Comparison of ENCODE assay signal across 19 cellular contexts in the genomic region with DNA sequence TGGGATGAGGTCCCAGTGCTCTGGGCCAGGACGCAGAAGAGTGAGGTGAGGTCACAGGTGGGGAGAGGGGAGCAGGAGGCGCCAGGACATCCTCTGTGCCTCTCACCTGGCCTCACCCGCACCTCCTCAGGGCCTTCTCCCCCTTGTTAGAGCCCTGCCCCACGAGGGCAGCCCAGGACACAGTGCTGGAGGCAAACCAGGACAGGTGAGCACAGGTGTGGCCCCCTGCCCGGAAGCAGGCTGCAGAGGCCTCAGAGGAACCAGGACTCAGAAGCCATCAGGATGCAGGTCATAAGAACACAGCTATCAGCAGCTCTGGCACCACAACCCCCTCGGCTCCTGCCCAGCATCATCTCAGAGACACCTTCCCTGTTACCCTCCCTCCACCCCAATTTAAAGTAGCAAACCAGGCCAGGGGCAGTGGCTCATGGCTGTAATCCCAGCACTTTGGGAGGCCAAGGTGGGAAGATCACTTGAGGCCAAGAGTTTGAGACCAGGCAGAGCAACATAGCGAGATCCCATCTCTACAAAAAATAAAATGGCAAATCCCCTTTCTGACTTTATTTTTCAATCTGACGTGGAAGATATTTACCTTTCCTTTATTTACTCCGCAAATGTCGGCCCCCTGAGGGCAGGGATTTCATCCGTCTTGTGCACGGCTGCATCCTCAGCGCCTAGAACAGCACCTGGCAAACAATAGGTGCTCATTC. TPM values are rescaled to one million over a fixed set of nuclear protein-coding genes. Genes with fewer than 3 reads are reported as not detected.
A peak's percentile ranks its signal among the peaks of the same experiment; 100 is the strongest.
DNase-seq lines count a peak whose midpoint lies in the region; ATAC-seq and TF ChIP-seq lines count a peak whose summit lies in the region.
"Had no signal": no experiment of that assay in that cellular context is flagged by ENCODE, and none has a peak within 500 bp of the region (broad histone marks: within the 10 kb centered on the region; RNA-seq: fewer than 3 reads in every experiment).

A gene with protein sequence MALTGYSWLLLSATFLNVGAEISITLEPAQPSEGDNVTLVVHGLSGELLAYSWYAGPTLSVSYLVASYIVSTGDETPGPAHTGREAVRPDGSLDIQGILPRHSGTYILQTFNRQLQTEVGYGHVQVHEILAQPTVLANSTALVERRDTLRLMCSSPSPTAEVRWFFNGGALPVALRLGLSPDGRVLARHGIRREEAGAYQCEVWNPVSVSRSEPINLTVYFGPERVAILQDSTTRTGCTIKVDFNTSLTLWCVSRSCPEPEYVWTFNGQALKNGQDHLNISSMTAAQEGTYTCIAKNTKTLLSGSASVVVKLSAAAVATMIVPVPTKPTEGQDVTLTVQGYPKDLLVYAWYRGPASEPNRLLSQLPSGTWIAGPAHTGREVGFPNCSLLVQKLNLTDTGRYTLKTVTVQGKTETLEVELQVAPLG (plus strand): TSS at position 660 of the 710 bp plus-strand sequence. CDS start 2,306 bp downstream, outside the sequence.

- H3K9me3 ChIP-seq in mucosa of descending colon, result no peaks in the 10 kb centered on the region
- H3K9me3 ChIP-seq: HAP-1 had no signal

- H3K4me3 ChIP-seq in mucosa of descending colon, result no peak within 1 kb of the TSS
- H3K4me3 ChIP-seq: GM12878, HAP-1, K562 had no signal

- intact Hi-C loops in mucosa of descending colon (cut with DNase I, micrococcal nuclease), result no loop called here

- H3K36me3 ChIP-seq in mucosa of descending colon (ENCODE audit: low read depth), result no peaks in the 10 kb centered on the region
- H3K36me3 ChIP-seq: HAP-1 had no signal

- H3K27me3 Mint-ChIP-seq in stimulated activated naive CD8-positive, alpha-beta T cell treated with anti-CD3 and anti-CD28 coated beads, Interleukin-15, amount 100 ng/mL, for 72 hours, result peaks cover 20% of the 10 kb centered on the region
- H3K27me3 Mint-ChIP-seq in type B pancreatic cell, result no peaks in the 10 kb centered on the region
- no peaks in the 10 kb centered on the region; the same call in 1 of the 2 replicates for H3K27me3 Mint-ChIP-seq in HFFc6 (ENCODE audit: insufficient read depth)

- no peak for DNase-seq in stimulated activated naive CD8-positive, alpha-beta T cell treated with anti-CD3 and anti-CD28 coated beads, Interleukin-15, amount 100 ng/mL, for 72 hours
- no peak for DNase-seq in stimulated activated naive CD8-positive, alpha-beta T cell treated with anti-CD3 and anti-CD28 coated beads, Interleukin-15, Interleukin-2, amounts not matched to agents 100 U/mL and 50 U/mL, for 24 hours
- DNase-seq in mucosa of descending colon, result peak in 2 of 3 donors; percentile 54 to 74
- DNase-seq in type B pancreatic cell (ENCODE audit: extremely low spot score, unreplicated experiment), result no peak
- DNase-seq in DMS 273 (lab: John Stamatoyannopoulos, UW; ENCODE audit: unreplicated experiment), result no peak
- no peak for DNase-seq in HFFc6
- DNase-seq: DND-41, MV-4-11, NCI-H1417 treated with DMSO at 0.1 percent for 48 hours, NCI-H2081 treated with DMSO at 0.1 percent for 48 hours, NCI-H510A treated with DMSO at 0.1 percent for 48 hours, SW 1271 had no signal

- H3K9me3 Mint-ChIP-seq in stimulated activated naive CD8-positive, alpha-beta T cell treated with anti-CD3 and anti-CD28 coated beads, Interleukin-15, amount 100 ng/mL, for 72 hours, result no peaks in the 10 kb centered on the region
- H3K9me3 Mint-ChIP-seq in type B pancreatic cell (no peaks in the 10 kb centered on the region), HFFc6 (no peaks in the 10 kb centered on the region)

- ATAC-seq in stimulated activated naive CD8-positive, alpha-beta T cell treated with anti-CD3 and anti-CD28 coated beads, Interleukin-15, amount 100 ng/mL, for 72 hours, result no peak
- no peak for ATAC-seq in stimulated activated naive CD8-positive, alpha-beta T cell treated with anti-CD3 and anti-CD28 coated beads, Interleukin-15, Interleukin-2, amounts not matched to agents 100 U/mL and 50 U/mL, for 24 hours
- peak; percentile 4 for ATAC-seq in mucosa of descending colon
- no peak for ATAC-seq in HG03432 (IDR thresholded peaks at IDR 0.05; ENCODE audit: unreplicated experiment)
- ATAC-seq: GM12878, K562 had no signal

- H3K4me1 ChIP-seq in mucosa of descending colon (ENCODE audit: low read depth), result peaks cover 19% of the 10 kb centered on the region
- H3K4me1 ChIP-seq: HAP-1 had no signal

- H3K36me3 Mint-ChIP-seq in type B pancreatic cell, result no peaks in the 10 kb centered on the region
- H3K36me3 Mint-ChIP-seq in HFFc6 (ENCODE audit: low read depth), result no peaks in the 10 kb centered on the region

- H3K4me3 Mint-ChIP-seq in stimulated activated naive CD8-positive, alpha-beta T cell treated with anti-CD3 and anti-CD28 coated beads, Interleukin-15, amount 100 ng/mL, for 72 hours, result no peak within 1 kb of the TSS
- H3K4me3 Mint-ChIP-seq in type B pancreatic cell, result no peak within 1 kb of the TSS
- no peak within 1 kb of the TSS for H3K4me3 Mint-ChIP-seq in HFFc6

- peaks cover 23% of the 10 kb centered on the region for H3K4me1 Mint-ChIP-seq in stimulated activated naive CD8-positive, alpha-beta T cell treated with anti-CD3 and anti-CD28 coated beads, Interleukin-15, amount 100 ng/mL, for 72 hours
- H3K4me1 Mint-ChIP-seq in type B pancreatic cell (ENCODE audit: unreplicated experiment), result peaks cover 9% of the 10 kb centered on the region
- no peaks in the 10 kb centered on the region for H3K4me1 Mint-ChIP-seq in HFFc6 (ENCODE audit: low read depth)

- TF ChIP-seq CTCF in VCaP (conservative IDR thresholded peaks at IDR 0.05), result no peak
- no peak for TF ChIP-seq CTCF in mucosa of descending colon (IDR thresholded peaks at IDR 0.05)
- no peak for TF ChIP-seq CTCF in type B pancreatic cell (conservative IDR thresholded peaks at IDR 0.05)
- no peak for TF ChIP-seq CTCF in HFFc6 (IDR thresholded peaks at IDR 0.05)

- peak within 1 kb of the TSS; percentile 19 to 86 for H3K27ac Mint-ChIP-seq in stimulated activated naive CD8-positive, alpha-beta T cell treated with anti-CD3 and anti-CD28 coated beads, Interleukin-15, amount 100 ng/mL, for 72 hours
- H3K27ac Mint-ChIP-seq in type B pancreatic cell (peak within 1 kb of the TSS; percentile 70), HFFc6 (no peak within 1 kb of the TSS)

- H3K27ac ChIP-seq in VCaP, result peak within 1 kb of the TSS; percentile 97

RNA-seq across cellular contexts. Expression of the gene that starts here (rescaled TPM):
- under 1 TPM in 1 of 3 donors, not detected in 2; 0.17 TPM for total RNA-seq in mucosa of descending colon
- total RNA-seq in type B pancreatic cell (ENCODE audit: low replicate concordance), result not detected in 2 replicates
- not detected for total RNA-seq in HFFc6 (2021; fragmentation: NEBNext Ultra II Directional; extraction: Animal tissue kit (Norgen Biotek cat#: 25700))
- total RNA-seq: A673, GM12878, K562, SK-MEL-5 had no signal

Comparison
In these comparisons a context has a peak if more than half of its experiments do, and no peak if none do; other contexts are left out.
1. Peak in DNase-seq and ATAC-seq in mucosa of descending colon; RNA of the gene not detected or under 1 TPM.